In genomic region chr13:20565120-20565736, GRCh38 we compare ENCODE assay signal across 15 cellular contexts. TPM values are rescaled to one million over a fixed set of nuclear protein-coding genes. Genes with fewer than 3 reads are reported as not detected.
A peak's percentile ranks its signal among the peaks of the same experiment; 100 is the strongest.
DNase-seq lines count a peak whose midpoint lies in the region; ATAC-seq, FAIRE-seq and TF ChIP-seq lines count a peak whose summit lies in the region.
"Had no signal": no experiment of that assay in that cellular context is flagged by ENCODE, and none has a peak within 500 bp of the region (broad histone marks: within the 10 kb centered on the region; RNA-seq: fewer than 3 reads in every experiment).

No MANE protein-coding gene starts in this region.

- TF ChIP-seq RAD21 in GM12878 (IDR thresholded peaks at IDR 0.05; ENCODE audit: insufficient read depth, low read depth, low read length), result no peak

- no peaks in the 10 kb centered on the region for H3K9me2 ChIP-seq in OCI-LY7 (ENCODE audit: insufficient read depth, low read length)

- H3K36me3 ChIP-seq in GM12878 (ENCODE audit: control insufficient read depth in 2 of 2, insufficient read depth in 2 of 2, low read length in 1 of 2) (no peaks in the 10 kb centered on the region), H7 (replicated peaks; ENCODE audit: control insufficient read depth, insufficient read depth, low read length) (no peaks in the 10 kb centered on the region), OCI-LY7 (ENCODE audit: insufficient read depth, low read length) (no peaks in the 10 kb centered on the region)

- ATAC-seq in GM12878, result no peak
- ATAC-seq: A549, left colon had no signal

- POLR2A ChIA-PET in activated CD4-positive, alpha-beta T cell treated with anti-CD3 and anti-CD28 coated beads, Interleukin-2, amount 10 ng/mL, durations not matched to agents 7 days and 5 days (lab: Charles Lee), result no interaction called here
- POLR2A ChIA-PET in GM12878 (lab: Charles Lee), result no interaction called here
- POLR2A ChIA-PET in OCI-LY7 (lab: Charles Lee), result no interaction called here

- peaks cover 14% of the 10 kb centered on the region for H3K9me3 Mint-ChIP-seq in activated CD4-positive, alpha-beta T cell treated with anti-CD3 and anti-CD28 coated beads, Interleukin-2, amount 10 ng/mL, durations not matched to agents 7 days and 5 days
- H3K9me3 Mint-ChIP-seq in IgD-negative memory B cell (peaks cover 0 to 3% (median 0%) of the 10 kb centered on the region in 3 donors), nephron (peaks cover 7% of the 10 kb centered on the region)

- DNase-seq in activated CD4-positive, alpha-beta T cell treated with anti-CD3 and anti-CD28 coated beads, Interleukin-2, amount 10 ng/mL, durations not matched to agents 7 days and 5 days, result no peak
- no peak for DNase-seq in activated CD4-positive, alpha-beta T cell treated with anti-CD3 and anti-CD28 coated beads, Interleukin-2, amount 50 U/mL, for 1 hour
- DNase-seq in GM12878 (ENCODE audit: low read depth, low spot score) (no peak), NOMO-1 treated with dmso at 0.1 percent for 144 hours (lab: John Stamatoyannopoulos, UW; ENCODE audit: unreplicated experiment) (no peak), H7 (no peak), OCI-LY7 (ENCODE audit: low spot score) (no peak)
- DNase-seq: cerebellar nuclear complex, COR-L47, KG1, left colon, NCI-H187, NCI-H69 had no signal

- no peak overlapping the region for H3K27ac Mint-ChIP-seq in activated CD4-positive, alpha-beta T cell treated with anti-CD3 and anti-CD28 coated beads, Interleukin-2, amount 10 ng/mL, durations not matched to agents 7 days and 5 days
- H3K27ac Mint-ChIP-seq in IgD-negative memory B cell (peak overlapping the region in 2 of 3 donors; percentile 21 to 68), nephron (peak overlapping the region; percentile 48 to 100 (median 100))

- no peaks in the 10 kb centered on the region for H3K27me3 Mint-ChIP-seq in activated CD4-positive, alpha-beta T cell treated with anti-CD3 and anti-CD28 coated beads, Interleukin-2, amount 10 ng/mL, durations not matched to agents 7 days and 5 days
- H3K27me3 Mint-ChIP-seq in IgD-negative memory B cell (no peaks in the 10 kb centered on the region), nephron (ENCODE audit: low read depth) (peaks cover 4% of the 10 kb centered on the region)

- H3K9me3 ChIP-seq in GM12878 (replicated peaks; ENCODE audit: control insufficient read depth, insufficient read depth, low read length) (no peaks in the 10 kb centered on the region; the same call in 2 of the 3 replicates), OCI-LY7 (ENCODE audit: low read length) (peaks cover 6% of the 10 kb centered on the region; the same call in 1 of the 2 replicates)

- intact Hi-C loops in GM12878 (cut with micrococcal nuclease; ENCODE audit: unreplicated experiment) (no loop called here), OCI-LY7 (cut with micrococcal nuclease; ENCODE audit: unreplicated experiment) (loop anchor here (5.0 to 10.0 kb wide), 2 partner anchors 207 to 360 kb away; partner anchors contain the start of gene EEF1AKMT1)

- H4K20me1 ChIP-seq in GM12878 (ENCODE audit: control insufficient read depth, insufficient read depth) (no peaks in the 10 kb centered on the region), OCI-LY7 (ENCODE audit: insufficient read depth, low read length) (no peaks in the 10 kb centered on the region)

- SMC1A ChIA-PET in GM12878 (lab: Charles Lee; ENCODE audit: uncharacterized antibody, unreplicated experiment), result interaction anchor here (1.3 kb wide), 1 partner anchor 36 kb away, joined by 4 read pairs; no protein-coding TSS in a partner anchor

- H3K36me3 Mint-ChIP-seq in activated CD4-positive, alpha-beta T cell treated with anti-CD3 and anti-CD28 coated beads, Interleukin-2, amount 10 ng/mL, durations not matched to agents 7 days and 5 days (ENCODE audit: low read depth), result peaks cover 14% of the 10 kb centered on the region
- H3K36me3 Mint-ChIP-seq in IgD-negative memory B cell (peaks cover 7% of the 10 kb centered on the region), nephron (ENCODE audit: low read depth) (peaks cover 27% of the 10 kb centered on the region)

- WGBS in GM12878 (ENCODE audit: insufficient coverage, insufficient replicate concordance, low lambda C conversion rate, missing lambda C conversion rate), result 74% methylated on average over 11 of the region's 11 CpGs

- peak overlapping the region; percentile 91 for H3K4me3 Mint-ChIP-seq in activated CD4-positive, alpha-beta T cell treated with anti-CD3 and anti-CD28 coated beads, Interleukin-2, amount 10 ng/mL, durations not matched to agents 7 days and 5 days
- H3K4me3 Mint-ChIP-seq in IgD-negative memory B cell (peak overlapping the region; percentile 30 to 97 (median 83)), nephron (peak overlapping the region; percentile 75 to 98 (median 98))

- H3K4me2 ChIP-seq in GM12878 (ENCODE audit: control insufficient read depth, insufficient read depth) (no peak overlapping the region), OCI-LY7 (ENCODE audit: low read length) (no peak overlapping the region)

- CTCF ChIA-PET in activated CD4-positive, alpha-beta T cell treated with anti-CD3 and anti-CD28 coated beads, Interleukin-2, amount 10 ng/mL, durations not matched to agents 7 days and 5 days (lab: Charles Lee), result interaction anchor here (0.8 to 1.2 kb wide), 2 partner anchors 24 to 143 kb away, joined by 3 read pairs; no protein-coding TSS in a partner anchor
- CTCF ChIA-PET in GM12878 (lab: Yijun Ruan, JAX), result no interaction called here
- CTCF ChIA-PET in OCI-LY7 (lab: Charles Lee; ENCODE audit: unreplicated experiment), result no interaction called here

- peaks cover 20% of the 10 kb centered on the region for H3K4me1 Mint-ChIP-seq in activated CD4-positive, alpha-beta T cell treated with anti-CD3 and anti-CD28 coated beads, Interleukin-2, amount 10 ng/mL, durations not matched to agents 7 days and 5 days
- H3K4me1 Mint-ChIP-seq in IgD-negative memory B cell (peaks cover 5 to 16% (median 11%) of the 10 kb centered on the region in 3 donors), nephron (peaks cover 27% of the 10 kb centered on the region)

- no peaks in the 10 kb centered on the region for H3K79me2 ChIP-seq in GM12878 (ENCODE audit: control insufficient read depth, insufficient read depth, low read length)
- H3K79me2 ChIP-seq in OCI-LY7 (ENCODE audit: insufficient read depth, low read depth, low read length), result no peaks in the 10 kb centered on the region

- FAIRE-seq in GM12878 (lab: Jason Lieb, UNC), result no peak
- FAIRE-seq: A549 had no signal

- RAD21 ChIA-PET in GM12878 (lab: Charles Lee; ENCODE audit: unreplicated experiment), result no interaction called here

- H3K4me1 ChIP-seq in GM12878 (ENCODE audit: control insufficient read depth, insufficient read depth, low read length) (no peaks in the 10 kb centered on the region; the same call in 1 of the 2 replicates), OCI-LY7 (ENCODE audit: insufficient read depth, low read length, poor library complexity, severe bottlenecking) (peaks cover 4% of the 10 kb centered on the region)
- H3K4me1 ChIP-seq: A549 had no signal

- no peak for TF ChIP-seq POLR2A in GM12878 (IDR thresholded peaks at IDR 0.05; ENCODE audit: low read depth, low read length)

- H3K9ac ChIP-seq in GM12878 (ENCODE audit: control insufficient read depth, insufficient read depth, low read length), result no peak overlapping the region

- BruUV-seq in GM12878 (replicated peaks; lab: Mats Ljungman, UMichigan), result no TSS peak
- BruUV-seq in OCI-LY7 (replicated peaks; lab: Mats Ljungman, UMichigan), result no TSS peak

- H3K4me3 ChIP-seq in GM12878, result no peak overlapping the region
- H3K4me3 ChIP-seq in H7 (ENCODE audit: insufficient read depth, low read depth, low read length), result no peak overlapping the region
- no peak overlapping the region for H3K4me3 ChIP-seq in OCI-LY7 (ENCODE audit: low read depth, low read length, poor library complexity, severe bottlenecking)

- no peak for TF ChIP-seq EP300 in GM12878 (IDR thresholded peaks at IDR 0.05; ENCODE audit: borderline replicate concordance in 1 of 2, control insufficient read depth in 1 of 2, low read depth in 2 of 2, low read length in 2 of 2)

- no peak overlapping the region for H2AFZ ChIP-seq in GM12878 (ENCODE audit: control insufficient read depth, low read depth, low read length)
- H2AFZ ChIP-seq in OCI-LY7 (ENCODE audit: low read length), result no peak overlapping the region

- TF ChIP-seq CTCF in GM12878 (IDR thresholded peaks at IDR 0.05 in 2 of 3, conservative IDR thresholded peaks at IDR 0.05 in 1 of 3; ENCODE audit: control insufficient read depth in 2 of 3, extremely low read depth in 1 of 3, insufficient read depth in 1 of 3, low read depth in 3 of 3, low read length in 3 of 3), result no peak
- TF ChIP-seq CTCF in nephron (IDR thresholded peaks at IDR 0.05; ENCODE audit: unreplicated experiment in 3 of 3), result no peak
- TF ChIP-seq CTCF in OCI-LY7 (conservative IDR thresholded peaks at IDR 0.05; ENCODE audit: low read length), result no peak

- no peak overlapping the region for H3K27ac ChIP-seq in GM12878 (ENCODE audit: control insufficient read depth, insufficient read depth)
- no peak overlapping the region for H3K27ac ChIP-seq in OCI-LY7 (ENCODE audit: low read depth, low read length, poor library complexity, severe bottlenecking)

- H3K27me3 ChIP-seq in GM12878 (replicated peaks in 1 of 2; ENCODE audit: control insufficient read depth in 2 of 2, insufficient read depth in 2 of 2, low read length in 1 of 2) (no peaks in the 10 kb centered on the region), H7 (ENCODE audit: control insufficient read depth, insufficient read depth, low read length) (no peaks in the 10 kb centered on the region)

- in situ Hi-C loops in GM12878 (cut with MboI), result no loop called here

RNA-seq across cellular contexts. Expression of gene IFT88, which starts 1.7 kb away (rescaled TPM):
- total RNA-seq in activated CD4-positive, alpha-beta T cell treated with anti-CD3 and anti-CD28 coated beads, Interleukin-2, amount 10 ng/mL, durations not matched to agents 7 days and 5 days, result 1 to 10 TPM; 6.3 to 7.4 TPM
- polyA plus RNA-seq in IgD-negative memory B cell (7.9 TPM), GM12878 (2011; rRNA removed) (2.9 and 5.1 TPM in 2 replicates), GM12878 (2014; fragmentation: Illumina TruSeq; extraction: Trizol) (4.8 and 5.9 TPM in 2 replicates), GM12878 (2014; fragmentation: Nextera tagmentation; extraction: Ambion mirVana) (1 to 10 TPM; 3.3 to 3.8 TPM), GM12878 (2014; rRNA removed) (2.4 and 3.8 TPM in 2 replicates), GM12878 (2016; fragmentation: Nextera tagmentation; extraction: Ambion mirVana) (1 to 10 TPM; 5.0 to 5.6 TPM)
- 18.7 and 22.4 TPM in 2 replicates for total RNA-seq in GM12878 (2013; cell fraction: nucleolus; rRNA removed)
- total RNA-seq in GM12878 (2014; rRNA removed) (3.4 and 3.7 TPM in 2 replicates), GM12878 (2014; rRNA removed; fragmentation: Illumina TruSeq; extraction: Trizol) (5.2 and 5.4 TPM in 2 replicates), GM12878 (2021) (3.5 and 4.3 TPM in 2 replicates), OCI-LY7 (2022) (6.1 and 10.2 TPM in 2 replicates)
- 1.7 TPM for polyA plus RNA-seq in GM12878 (2011; ENCODE audit: low read depth)
- polyA plus RNA-seq in GM12878 (2011; cell fraction: cytosol; rRNA removed), result 0.97 and 1.6 TPM in 2 replicates
- polyA plus RNA-seq in GM12878 (2011; cell fraction: nucleus; rRNA removed), result 3.4 and 4.3 TPM in 2 replicates
- polyA plus RNA-seq in GM12878 (2012), result 2.9 and 3.0 TPM in 2 replicates
- 3.0 and 3.2 TPM in 2 replicates for polyA minus RNA-seq in GM12878 (2011; rRNA and poly(A)+ RNA removed)
- polyA minus RNA-seq in GM12878 (2011; cell fraction: cytosol; rRNA and poly(A)+ RNA removed), result 1.7 and 2.1 TPM in 2 replicates
- 4.8 and 7.2 TPM in 2 replicates for polyA minus RNA-seq in GM12878 (2011; cell fraction: nucleus; rRNA and poly(A)+ RNA removed)
- 2.3 and 3.4 TPM in 2 replicates for total RNA-seq in H7 (2014; rRNA removed; shearing (Covaris generic))
- total RNA-seq in OCI-LY7 (2014; rRNA removed; shearing (Covaris generic)), result 6.7 and 6.9 TPM in 2 replicates

RNA-seq across cellular contexts. Expression of gene CRYL1, which starts 39.6 kb away (rescaled TPM):
- 10 to 100 TPM; 10.5 to 11.7 TPM for total RNA-seq in activated CD4-positive, alpha-beta T cell treated with anti-CD3 and anti-CD28 coated beads, Interleukin-2, amount 10 ng/mL, durations not matched to agents 7 days and 5 days
- 32.3 TPM for polyA plus RNA-seq in IgD-negative memory B cell
- 24.8 and 28.0 TPM in 2 replicates for total RNA-seq in GM12878 (2013; cell fraction: nucleolus; rRNA removed)
- 11.3 and 11.5 TPM in 2 replicates for total RNA-seq in GM12878 (2014; rRNA removed)
- 7.3 and 7.5 TPM in 2 replicates for total RNA-seq in GM12878 (2014; rRNA removed; fragmentation: Illumina TruSeq; extraction: Trizol)
- 10.4 and 10.7 TPM in 2 replicates for total RNA-seq in GM12878 (2021)
- 12.6 TPM for polyA plus RNA-seq in GM12878 (2011; ENCODE audit: low read depth)
- polyA plus RNA-seq in GM12878 (2011; rRNA removed), result 33.7 and 36.7 TPM in 2 replicates
- polyA plus RNA-seq in GM12878 (2011; cell fraction: cytosol; rRNA removed), result 38.7 and 51.2 TPM in 2 replicates
- polyA plus RNA-seq in GM12878 (2011; cell fraction: nucleus; rRNA removed), result 19.9 and 25.2 TPM in 2 replicates
- 13.4 and 17.8 TPM in 2 replicates for polyA plus RNA-seq in GM12878 (2012)
- polyA plus RNA-seq in GM12878 (2014; fragmentation: Illumina TruSeq; extraction: Trizol), result 8.0 and 12.9 TPM in 2 replicates
- 1 to 10 TPM; 5.5 to 7.9 TPM for polyA plus RNA-seq in GM12878 (2014; fragmentation: Nextera tagmentation; extraction: Ambion mirVana)
- polyA plus RNA-seq in GM12878 (2014; rRNA removed), result 11.6 and 13.8 TPM in 2 replicates
- 10 to 100 TPM; 13.0 to 13.8 TPM for polyA plus RNA-seq in GM12878 (2016; fragmentation: Nextera tagmentation; extraction: Ambion mirVana)
- polyA minus RNA-seq in GM12878 (2011; rRNA and poly(A)+ RNA removed), result 27.8 and 30.2 TPM in 2 replicates
- polyA minus RNA-seq in GM12878 (2011; cell fraction: cytosol; rRNA and poly(A)+ RNA removed), result 4.9 and 6.0 TPM in 2 replicates
- polyA minus RNA-seq in GM12878 (2011; cell fraction: nucleus; rRNA and poly(A)+ RNA removed), result 7.1 and 8.6 TPM in 2 replicates
- total RNA-seq in H7 (2014; rRNA removed; shearing (Covaris generic)), result 0.14 and 0.18 TPM in 2 replicates
- total RNA-seq in OCI-LY7 (2014; rRNA removed; shearing (Covaris generic)), result not detected in 2 replicates
- total RNA-seq in OCI-LY7 (2022), result 0.57 TPM in 1 of 2 replicates, not detected in the other
